In genomic region chr6:12436224-12436623, GRCh38 we compare ENCODE assay signal across 21 cellular contexts.
DNase-seq lines count a peak whose midpoint lies in the region; ATAC-seq, FAIRE-seq and TF ChIP-seq lines count a peak whose summit lies in the region.
"Had no signal": no experiment of that assay in that cellular context is flagged by ENCODE, and none has a peak within 500 bp of the region (broad histone marks: within the 10 kb centered on the region; RNA-seq: fewer than 3 reads in every experiment).

No MANE protein-coding gene starts in this region.

- H3K36me3 ChIP-seq in DOHH2 (ENCODE audit: control insufficient read depth, low read length) (no peaks in the 10 kb centered on the region), OCI-LY7 (ENCODE audit: insufficient read depth, low read length) (no peaks in the 10 kb centered on the region), endothelial cell of umbilical vein (ENCODE audit: control insufficient read depth in 2 of 2, extremely low read depth in 1 of 2, insufficient read depth in 2 of 2, low read length in 2 of 2) (no peaks in the 10 kb centered on the region)
- H3K36me3 ChIP-seq: BE2C, SJSA1 had no signal

- H3K4me1 ChIP-seq in DOHH2 (ENCODE audit: control insufficient read depth, low read length) (peaks cover 18% of the 10 kb centered on the region), OCI-LY7 (ENCODE audit: insufficient read depth, low read length, poor library complexity, severe bottlenecking) (peaks cover 9% of the 10 kb centered on the region), endothelial cell of umbilical vein (ENCODE audit: control insufficient read depth, extremely low read depth, insufficient read depth, low read length) (peaks cover 5% of the 10 kb centered on the region)
- H3K4me1 ChIP-seq: BE2C, SJSA1 had no signal

- dilution Hi-C loops in endothelial cell of umbilical vein (cut with MboI; ENCODE audit: extremely low pct_ligation_motif_present, low sequenced_read_pairs) = no loop called here

- CTCF ChIA-PET in OCI-LY7 (lab: Charles Lee; ENCODE audit: unreplicated experiment) = no interaction called here
- CTCF ChIA-PET in endothelial cell of umbilical vein (lab: Charles Lee) = no interaction called here

- H3F3A ChIP-seq in DOHH2 (ENCODE audit: control insufficient read depth, insufficient read depth) = no peaks in the 10 kb centered on the region

- H3K27me3 ChIP-seq in DOHH2 (ENCODE audit: control insufficient read depth, low read length) = no peaks in the 10 kb centered on the region
- H3K27me3 ChIP-seq in endothelial cell of umbilical vein (ENCODE audit: control insufficient read depth in 2 of 2, insufficient read depth in 2 of 2, low read length in 2 of 2) = no peaks in the 10 kb centered on the region
- H3K27me3 ChIP-seq: BE2C, SJSA1 had no signal

- H3K79me2 ChIP-seq in DOHH2 (ENCODE audit: control insufficient read depth, low read length) (no peaks in the 10 kb centered on the region), OCI-LY7 (ENCODE audit: insufficient read depth, low read depth, low read length) (no peaks in the 10 kb centered on the region), endothelial cell of umbilical vein (ENCODE audit: control insufficient read depth, insufficient read depth, low read length) (no peaks in the 10 kb centered on the region)

- H3K4me2 ChIP-seq in DOHH2 (ENCODE audit: low read length) (peak overlapping the region; percentile 41; the same call in 1 of the 2 replicates), OCI-LY7 (ENCODE audit: low read length) (peak overlapping the region; percentile 37), endothelial cell of umbilical vein (ENCODE audit: insufficient read depth, low read length) (no peak overlapping the region)

- ATAC-seq in GM18873 (IDR thresholded peaks at IDR 0.05; ENCODE audit: low FRiP score, unreplicated experiment) = no peak
- ATAC-seq: CD8-positive, alpha-beta T cell; Right ventricle myocardium inferior had no signal

- FAIRE-seq in endothelial cell of umbilical vein (lab: Jason Lieb, UNC) = no peak
- no peak for FAIRE-seq in H54 (lab: Jason Lieb, UNC)
- FAIRE-seq: H1 had no signal

- BruUV-seq in OCI-LY7 (replicated peaks; lab: Mats Ljungman, UMichigan) (no TSS peak), endothelial cell of umbilical vein (replicated peaks; lab: Mats Ljungman, UMichigan) (no TSS peak)

- POLR2A ChIA-PET in OCI-LY7 (lab: Charles Lee) = no interaction called here
- POLR2A ChIA-PET in endothelial cell of umbilical vein (lab: Charles Lee) = no interaction called here

- H3K4me3 ChIP-seq in DOHH2 (ENCODE audit: low read length) (0 out of 2 replicates have a peak overlapping the region, but pooled peaks have one; percentile 24), OCI-LY7 (ENCODE audit: low read depth, low read length, poor library complexity, severe bottlenecking) (no peak overlapping the region), endothelial cell of umbilical vein (replicated peaks in 1 of 3; ENCODE audit: insufficient read depth in 1 of 3, low read depth in 1 of 3, low read length in 3 of 3) (no peak overlapping the region)
- H3K4me3 ChIP-seq in Jurkat, Clone E6-1 (ENCODE audit: low read length) = no peak overlapping the region
- H3K4me3 ChIP-seq: SJSA1 had no signal

- no peaks in the 10 kb centered on the region for H3K9me1 ChIP-seq in endothelial cell of umbilical vein (replicated peaks; ENCODE audit: control insufficient read depth, extremely low read depth, insufficient read depth, low read length)

- TF ChIP-seq POLR2A in endothelial cell of umbilical vein (IDR thresholded peaks at IDR 0.05; ENCODE audit: low read depth, low read length) (no peak), H54 (IDR thresholded peaks at IDR 0.05; ENCODE audit: low read depth, low read length) (no peak)

- no peaks in the 10 kb centered on the region for H3K9me2 ChIP-seq in DOHH2 (replicated peaks; ENCODE audit: control insufficient read depth, low read length)
- H3K9me2 ChIP-seq in OCI-LY7 (ENCODE audit: insufficient read depth, low read length) = no peaks in the 10 kb centered on the region

- no peak overlapping the region for H2AFZ ChIP-seq in OCI-LY7 (ENCODE audit: low read length)
- no peak overlapping the region for H2AFZ ChIP-seq in endothelial cell of umbilical vein (ENCODE audit: low read depth, low read length)

- H3K9me3 ChIP-seq in DOHH2 (ENCODE audit: control insufficient read depth, insufficient read depth, low read length) = peaks cover 9% of the 10 kb centered on the region; the same call in 1 of the 2 replicates
- H3K9me3 ChIP-seq in OCI-LY7 (ENCODE audit: low read length) = no peaks in the 10 kb centered on the region
- no peaks in the 10 kb centered on the region for H3K9me3 ChIP-seq in endothelial cell of umbilical vein (replicated peaks; ENCODE audit: control insufficient read depth, insufficient read depth, low read length)
- H3K9me3 ChIP-seq: BE2C had no signal

- H3K9ac ChIP-seq in endothelial cell of umbilical vein (replicated peaks; ENCODE audit: extremely low read depth, insufficient read depth, low read length) = no peak overlapping the region

- DNase-seq in Jurkat, Clone E6-1 (ENCODE audit: low read depth, low spot score) = peak; percentile 27
- DNase-seq in OCI-LY7 (ENCODE audit: low spot score) (no peak), endothelial cell of umbilical vein (ENCODE audit: low read depth, low spot score) (peak; percentile 46), H54 (ENCODE audit: insufficient read length, low spot score) (no peak), CD1c-positive myeloid dendritic cell (ENCODE audit: extremely low spot score) (no peak), COLO668 (lab: John Stamatoyannopoulos, UW; ENCODE audit: unreplicated experiment) (no peak)
- DNase-seq: BE2C; Calu3; CD8-positive, alpha-beta T cell; GDM1; NCI-H1105; NCI-H146; NCI-H2029 treated with DMSO at 0.1 percent for 48 hours; NCI-H345; NCI-H524; NCI-H82 had no signal

- no peaks in the 10 kb centered on the region for H4K20me1 ChIP-seq in DOHH2 (ENCODE audit: control insufficient read depth, insufficient read depth, low read depth, low read length)
- no peaks in the 10 kb centered on the region for H4K20me1 ChIP-seq in OCI-LY7 (ENCODE audit: insufficient read depth, low read length)
- no peaks in the 10 kb centered on the region for H4K20me1 ChIP-seq in endothelial cell of umbilical vein (replicated peaks; ENCODE audit: control insufficient read depth, extremely low read depth, insufficient read depth, low read length)

- no peak for TF ChIP-seq CTCF in DOHH2 (IDR thresholded peaks at IDR 0.05; ENCODE audit: low read depth, low read length, poor library complexity, severe bottlenecking)
- no peak for TF ChIP-seq CTCF in OCI-LY7 (conservative IDR thresholded peaks at IDR 0.05; ENCODE audit: low read length)
- no peak for TF ChIP-seq CTCF in endothelial cell of umbilical vein (IDR thresholded peaks at IDR 0.05; ENCODE audit: extremely low read depth in 1 of 2, insufficient read depth in 1 of 2, low read depth in 1 of 2, low read length in 2 of 2)

- intact Hi-C loops in OCI-LY7 (cut with micrococcal nuclease; ENCODE audit: unreplicated experiment) (no loop called here), endothelial cell of umbilical vein (cut with micrococcal nuclease) (loop anchor here (1.0 kb wide), 1 partner anchor 101 kb away; no protein-coding TSS in a partner anchor)

- no peak overlapping the region for H3K27ac ChIP-seq in DOHH2 (ENCODE audit: low read depth, low read length)
- no peak overlapping the region for H3K27ac ChIP-seq in OCI-LY7 (ENCODE audit: low read depth, low read length, poor library complexity, severe bottlenecking)
- H3K27ac ChIP-seq in endothelial cell of umbilical vein (ENCODE audit: insufficient read depth, low read depth, low read length) = no peak overlapping the region
- H3K27ac ChIP-seq: SJSA1 had no signal

TF ChIP-seq in endothelial cell of umbilical vein, 7 proteins besides CTCF, POLR2A, EP300 and RAD21:
- TF ChIP-seq GATA2 (IDR thresholded peaks at IDR 0.05; ENCODE audit: insufficient read depth, insufficient read length, low read depth, low read length) (peak; percentile 78), MAX (IDR thresholded peaks at IDR 0.05; ENCODE audit: insufficient read depth, insufficient read length) (no peak)

Comparison
In these comparisons a context has a peak if more than half of its experiments do, and no peak if none do; other contexts are left out.
1. DNase-seq: peak in Jurkat, Clone E6-1 (single experiment) and endothelial cell of umbilical vein (single experiment); none in OCI-LY7 (single experiment), H54 (single experiment), CD1c-positive myeloid dendritic cell (single experiment) and COLO668 (single experiment).